ENCODE assay signal across 1 cellular context in the genomic region with DNA sequence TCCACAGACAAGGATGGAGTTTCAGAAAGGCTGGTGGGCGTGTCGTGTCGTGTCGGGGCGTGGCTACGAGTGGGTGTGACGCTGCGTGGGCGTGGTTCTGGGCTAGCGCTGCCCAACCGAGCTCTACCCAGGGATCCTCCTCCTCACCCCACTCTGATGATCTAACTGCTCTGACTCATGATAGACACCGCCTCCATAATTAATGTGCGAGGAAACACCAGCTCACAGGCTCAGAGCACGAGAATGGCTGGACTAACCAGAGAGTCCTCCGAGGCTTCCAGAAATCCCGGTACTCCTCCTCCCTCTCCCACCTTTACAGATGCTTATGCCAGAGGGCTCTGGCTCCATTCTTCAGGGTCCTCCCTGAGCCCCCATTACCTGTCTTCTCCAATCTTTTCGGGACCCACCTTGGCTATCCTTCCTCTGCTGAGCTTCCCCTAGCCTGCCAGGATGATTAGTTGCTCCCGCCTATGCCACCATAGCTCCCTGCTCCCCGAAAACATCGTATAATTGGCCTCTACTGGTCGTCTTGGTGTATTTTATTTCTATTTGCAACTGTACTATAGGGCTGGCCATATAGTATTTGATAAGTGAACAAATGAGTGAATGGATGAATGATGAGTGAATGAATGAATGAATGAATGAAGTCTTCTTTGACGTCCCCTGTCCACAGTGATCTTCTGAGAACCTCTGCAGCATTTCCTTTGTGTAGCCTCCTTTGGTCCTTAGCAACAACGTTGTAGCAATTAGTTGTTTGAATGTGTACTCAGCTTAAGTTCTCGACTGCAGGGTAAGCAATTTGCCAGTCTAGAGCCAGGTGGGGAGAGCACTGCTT.
TF ChIP-seq lines count a peak whose summit lies in the region.

No MANE protein-coding gene starts in this region.

TF ChIP-seq in HEK293, 187 proteins besides CTCF, POLR2A, EP300 and RAD21 (continued from another document and continues in another):
- TF ChIP-seq, protein P1, sequence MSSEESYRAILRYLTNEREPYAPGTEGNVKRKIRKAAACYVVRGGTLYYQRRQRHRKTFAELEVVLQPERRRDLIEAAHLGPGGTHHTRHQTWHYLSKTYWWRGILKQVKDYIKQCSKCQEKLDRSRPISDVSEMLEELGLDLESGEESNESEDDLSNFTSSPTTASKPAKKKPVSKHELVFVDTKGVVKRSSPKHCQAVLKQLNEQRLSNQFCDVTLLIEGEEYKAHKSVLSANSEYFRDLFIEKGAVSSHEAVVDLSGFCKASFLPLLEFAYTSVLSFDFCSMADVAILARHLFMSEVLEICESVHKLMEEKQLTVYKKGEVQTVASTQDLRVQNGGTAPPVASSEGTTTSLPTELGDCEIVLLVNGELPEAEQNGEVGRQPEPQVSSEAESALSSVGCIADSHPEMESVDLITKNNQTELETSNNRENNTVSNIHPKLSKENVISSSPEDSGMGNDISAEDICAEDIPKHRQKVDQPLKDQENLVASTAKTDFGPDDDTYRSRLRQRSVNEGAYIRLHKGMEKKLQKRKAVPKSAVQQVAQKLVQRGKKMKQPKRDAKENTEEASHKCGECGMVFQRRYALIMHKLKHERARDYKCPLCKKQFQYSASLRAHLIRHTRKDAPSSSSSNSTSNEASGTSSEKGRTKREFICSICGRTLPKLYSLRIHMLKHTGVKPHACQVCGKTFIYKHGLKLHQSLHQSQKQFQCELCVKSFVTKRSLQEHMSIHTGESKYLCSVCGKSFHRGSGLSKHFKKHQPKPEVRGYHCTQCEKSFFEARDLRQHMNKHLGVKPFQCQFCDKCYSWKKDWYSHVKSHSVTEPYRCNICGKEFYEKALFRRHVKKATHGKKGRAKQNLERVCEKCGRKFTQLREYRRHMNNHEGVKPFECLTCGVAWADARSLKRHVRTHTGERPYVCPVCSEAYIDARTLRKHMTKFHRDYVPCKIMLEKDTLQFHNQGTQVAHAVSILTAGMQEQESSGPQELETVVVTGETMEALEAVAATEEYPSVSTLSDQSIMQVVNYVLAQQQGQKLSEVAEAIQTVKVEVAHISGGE (tag by site-specific recombination; conservative IDR thresholded peaks at IDR 0.05; ENCODE audit: low read depth) = no peak
- TF ChIP-seq ZNF701 (tag by site-specific recombination; IDR thresholded peaks at IDR 0.05) (no peak), ZNF585B (tag by site-specific recombination; IDR thresholded peaks at IDR 0.05) (no peak), KLF9 (tag by site-specific recombination; IDR thresholded peaks at IDR 0.05; ENCODE audit: low read depth) (peak; percentile 100), MYNN (tag by site-specific recombination; IDR thresholded peaks at IDR 0.05; ENCODE audit: borderline replicate concordance) (no peak), ZIC2 (tag by site-specific recombination; IDR thresholded peaks at IDR 0.05) (peak; percentile 41; the same call in 1 of the 2 replicates), SP2 (tag by site-specific recombination; IDR thresholded peaks at IDR 0.05) (peak; percentile 77), REPIN1 (tag by site-specific recombination; IDR thresholded peaks at IDR 0.05; ENCODE audit: low read depth) (no peak), ZNF48 (tag by site-specific recombination; IDR thresholded peaks at IDR 0.05) (no peak), SETDB1 (IDR thresholded peaks at IDR 0.05; ENCODE audit: insufficient read length, low read length) (no peak), ZNF654 (tag by site-specific recombination; IDR thresholded peaks at IDR 0.05; ENCODE audit: low read depth) (no peak), ZNF133 (tag by site-specific recombination; IDR thresholded peaks at IDR 0.05) (peak; percentile 38; the same call in 1 of the 2 replicates), KLF1 (tag by site-specific recombination; IDR thresholded peaks at IDR 0.05) (peak; percentile 71), ZNF544 (tag by site-specific recombination; IDR thresholded peaks at IDR 0.05) (no peak), ZNF366 (tag by site-specific recombination; conservative IDR thresholded peaks at IDR 0.05) (no peak; the same call in 1 of the 2 replicates), ZNF211 (tag by site-specific recombination; IDR thresholded peaks at IDR 0.05; ENCODE audit: low read depth) (no peak), EGR2 (tag by site-specific recombination; IDR thresholded peaks at IDR 0.05; ENCODE audit: low read depth) (peak; percentile 97), ZNF768 (tag by site-specific recombination; IDR thresholded peaks at IDR 0.05) (no peak), FEZF1 (tag by site-specific recombination; IDR thresholded peaks at IDR 0.05) (no peak), TRIM28 (IDR thresholded peaks at IDR 0.05; ENCODE audit: borderline replicate concordance, low read length) (peak; percentile 47; the same call in 1 of the 2 replicates), ZNF792 (tag by site-specific recombination; IDR thresholded peaks at IDR 0.05) (no peak), YY1 (tag by site-specific recombination; IDR thresholded peaks at IDR 0.05) (no peak), ZEB2 (tag by site-specific recombination; IDR thresholded peaks at IDR 0.05) (peak; percentile 20; the same call in 1 of the 2 replicates), ZNF23 (tag by site-specific recombination; IDR thresholded peaks at IDR 0.05; ENCODE audit: borderline replicate concordance) (no peak), ZBTB20 (tag by site-specific recombination; IDR thresholded peaks at IDR 0.05) (no peak), GLIS1 (tag by site-specific recombination; IDR thresholded peaks at IDR 0.05) (peak; percentile 24; the same call in 1 of the 2 replicates)
- TF ChIP-seq, protein P2, sequence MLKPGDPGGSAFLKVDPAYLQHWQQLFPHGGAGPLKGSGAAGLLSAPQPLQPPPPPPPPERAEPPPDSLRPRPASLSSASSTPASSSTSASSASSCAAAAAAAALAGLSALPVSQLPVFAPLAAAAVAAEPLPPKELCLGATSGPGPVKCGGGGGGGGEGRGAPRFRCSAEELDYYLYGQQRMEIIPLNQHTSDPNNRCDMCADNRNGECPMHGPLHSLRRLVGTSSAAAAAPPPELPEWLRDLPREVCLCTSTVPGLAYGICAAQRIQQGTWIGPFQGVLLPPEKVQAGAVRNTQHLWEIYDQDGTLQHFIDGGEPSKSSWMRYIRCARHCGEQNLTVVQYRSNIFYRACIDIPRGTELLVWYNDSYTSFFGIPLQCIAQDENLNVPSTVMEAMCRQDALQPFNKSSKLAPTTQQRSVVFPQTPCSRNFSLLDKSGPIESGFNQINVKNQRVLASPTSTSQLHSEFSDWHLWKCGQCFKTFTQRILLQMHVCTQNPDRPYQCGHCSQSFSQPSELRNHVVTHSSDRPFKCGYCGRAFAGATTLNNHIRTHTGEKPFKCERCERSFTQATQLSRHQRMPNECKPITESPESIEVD (tag by site-specific recombination; IDR thresholded peaks at IDR 0.05) = no peak
- TF ChIP-seq, protein P3, sequence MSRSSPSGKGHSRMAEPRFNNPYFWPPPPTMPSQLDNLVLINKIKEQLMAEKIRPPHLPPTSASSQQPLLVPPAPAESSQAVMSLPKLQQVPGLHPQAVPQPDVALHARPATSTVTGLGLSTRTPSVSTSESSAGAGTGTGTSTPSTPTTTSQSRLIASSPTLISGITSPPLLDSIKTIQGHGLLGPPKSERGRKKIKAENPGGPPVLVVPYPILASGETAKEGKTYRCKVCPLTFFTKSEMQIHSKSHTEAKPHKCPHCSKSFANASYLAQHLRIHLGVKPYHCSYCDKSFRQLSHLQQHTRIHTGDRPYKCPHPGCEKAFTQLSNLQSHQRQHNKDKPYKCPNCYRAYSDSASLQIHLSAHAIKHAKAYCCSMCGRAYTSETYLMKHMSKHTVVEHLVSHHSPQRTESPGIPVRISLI (tag by site-specific recombination; IDR thresholded peaks at IDR 0.05) = no peak
- TF ChIP-seq, protein P4, sequence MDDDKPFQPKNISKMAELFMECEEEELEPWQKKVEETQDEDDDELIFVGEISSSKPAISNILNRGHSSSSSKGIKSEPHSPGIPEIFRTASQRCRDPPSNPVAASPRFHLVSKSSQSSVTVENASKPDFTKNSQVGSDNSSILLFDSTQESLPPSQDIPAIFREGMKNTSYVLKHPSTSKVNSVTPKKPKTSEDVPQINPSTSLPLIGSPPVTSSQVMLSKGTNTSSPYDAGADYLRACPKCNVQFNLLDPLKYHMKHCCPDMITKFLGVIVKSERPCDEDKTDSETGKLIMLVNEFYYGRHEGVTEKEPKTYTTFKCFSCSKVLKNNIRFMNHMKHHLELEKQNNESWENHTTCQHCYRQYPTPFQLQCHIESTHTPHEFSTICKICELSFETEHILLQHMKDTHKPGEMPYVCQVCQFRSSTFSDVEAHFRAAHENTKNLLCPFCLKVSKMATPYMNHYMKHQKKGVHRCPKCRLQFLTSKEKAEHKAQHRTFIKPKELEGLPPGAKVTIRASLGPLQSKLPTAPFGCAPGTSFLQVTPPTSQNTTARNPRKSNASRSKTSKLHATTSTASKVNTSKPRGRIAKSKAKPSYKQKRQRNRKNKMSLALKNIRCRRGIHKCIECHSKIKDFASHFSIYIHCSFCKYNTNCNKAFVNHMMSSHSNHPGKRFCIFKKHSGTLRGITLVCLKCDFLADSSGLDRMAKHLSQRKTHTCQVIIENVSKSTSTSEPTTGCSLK (tag by site-specific recombination; IDR thresholded peaks at IDR 0.05) = no peak
- TF ChIP-seq, protein P5, sequence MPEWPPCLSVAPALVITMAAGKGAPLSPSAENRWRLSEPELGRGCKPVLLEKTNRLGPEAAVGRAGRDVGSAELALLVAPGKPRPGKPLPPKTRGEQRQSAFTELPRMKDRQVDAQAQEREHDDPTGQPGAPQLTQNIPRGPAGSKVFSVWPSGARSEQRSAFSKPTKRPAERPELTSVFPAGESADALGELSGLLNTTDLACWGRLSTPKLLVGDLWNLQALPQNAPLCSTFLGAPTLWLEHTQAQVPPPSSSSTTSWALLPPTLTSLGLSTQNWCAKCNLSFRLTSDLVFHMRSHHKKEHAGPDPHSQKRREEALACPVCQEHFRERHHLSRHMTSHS (tag by site-specific recombination; IDR thresholded peaks at IDR 0.05) = no peak
- TF ChIP-seq, protein P6, sequence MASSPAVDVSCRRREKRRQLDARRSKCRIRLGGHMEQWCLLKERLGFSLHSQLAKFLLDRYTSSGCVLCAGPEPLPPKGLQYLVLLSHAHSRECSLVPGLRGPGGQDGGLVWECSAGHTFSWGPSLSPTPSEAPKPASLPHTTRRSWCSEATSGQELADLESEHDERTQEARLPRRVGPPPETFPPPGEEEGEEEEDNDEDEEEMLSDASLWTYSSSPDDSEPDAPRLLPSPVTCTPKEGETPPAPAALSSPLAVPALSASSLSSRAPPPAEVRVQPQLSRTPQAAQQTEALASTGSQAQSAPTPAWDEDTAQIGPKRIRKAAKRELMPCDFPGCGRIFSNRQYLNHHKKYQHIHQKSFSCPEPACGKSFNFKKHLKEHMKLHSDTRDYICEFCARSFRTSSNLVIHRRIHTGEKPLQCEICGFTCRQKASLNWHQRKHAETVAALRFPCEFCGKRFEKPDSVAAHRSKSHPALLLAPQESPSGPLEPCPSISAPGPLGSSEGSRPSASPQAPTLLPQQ (tag by site-specific recombination; IDR thresholded peaks at IDR 0.05) = peak; percentile 54; the same call in 1 of the 2 replicates
- TF ChIP-seq, protein P7, sequence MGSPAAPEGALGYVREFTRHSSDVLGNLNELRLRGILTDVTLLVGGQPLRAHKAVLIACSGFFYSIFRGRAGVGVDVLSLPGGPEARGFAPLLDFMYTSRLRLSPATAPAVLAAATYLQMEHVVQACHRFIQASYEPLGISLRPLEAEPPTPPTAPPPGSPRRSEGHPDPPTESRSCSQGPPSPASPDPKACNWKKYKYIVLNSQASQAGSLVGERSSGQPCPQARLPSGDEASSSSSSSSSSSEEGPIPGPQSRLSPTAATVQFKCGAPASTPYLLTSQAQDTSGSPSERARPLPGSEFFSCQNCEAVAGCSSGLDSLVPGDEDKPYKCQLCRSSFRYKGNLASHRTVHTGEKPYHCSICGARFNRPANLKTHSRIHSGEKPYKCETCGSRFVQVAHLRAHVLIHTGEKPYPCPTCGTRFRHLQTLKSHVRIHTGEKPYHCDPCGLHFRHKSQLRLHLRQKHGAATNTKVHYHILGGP (tag by site-specific recombination; IDR thresholded peaks at IDR 0.05) = no peak
- TF ChIP-seq, protein P8, sequence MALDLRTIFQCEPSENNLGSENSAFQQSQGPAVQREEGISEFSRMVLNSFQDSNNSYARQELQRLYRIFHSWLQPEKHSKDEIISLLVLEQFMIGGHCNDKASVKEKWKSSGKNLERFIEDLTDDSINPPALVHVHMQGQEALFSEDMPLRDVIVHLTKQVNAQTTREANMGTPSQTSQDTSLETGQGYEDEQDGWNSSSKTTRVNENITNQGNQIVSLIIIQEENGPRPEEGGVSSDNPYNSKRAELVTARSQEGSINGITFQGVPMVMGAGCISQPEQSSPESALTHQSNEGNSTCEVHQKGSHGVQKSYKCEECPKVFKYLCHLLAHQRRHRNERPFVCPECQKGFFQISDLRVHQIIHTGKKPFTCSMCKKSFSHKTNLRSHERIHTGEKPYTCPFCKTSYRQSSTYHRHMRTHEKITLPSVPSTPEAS (tag by site-specific recombination; IDR thresholded peaks at IDR 0.05) = no peak
- TF ChIP-seq, protein P9, sequence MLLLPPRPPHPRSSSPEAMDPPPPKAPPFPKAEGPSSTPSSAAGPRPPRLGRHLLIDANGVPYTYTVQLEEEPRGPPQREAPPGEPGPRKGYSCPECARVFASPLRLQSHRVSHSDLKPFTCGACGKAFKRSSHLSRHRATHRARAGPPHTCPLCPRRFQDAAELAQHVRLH (tag by site-specific recombination; IDR thresholded peaks at IDR 0.05) = no peak
- TF ChIP-seq, protein P10, sequence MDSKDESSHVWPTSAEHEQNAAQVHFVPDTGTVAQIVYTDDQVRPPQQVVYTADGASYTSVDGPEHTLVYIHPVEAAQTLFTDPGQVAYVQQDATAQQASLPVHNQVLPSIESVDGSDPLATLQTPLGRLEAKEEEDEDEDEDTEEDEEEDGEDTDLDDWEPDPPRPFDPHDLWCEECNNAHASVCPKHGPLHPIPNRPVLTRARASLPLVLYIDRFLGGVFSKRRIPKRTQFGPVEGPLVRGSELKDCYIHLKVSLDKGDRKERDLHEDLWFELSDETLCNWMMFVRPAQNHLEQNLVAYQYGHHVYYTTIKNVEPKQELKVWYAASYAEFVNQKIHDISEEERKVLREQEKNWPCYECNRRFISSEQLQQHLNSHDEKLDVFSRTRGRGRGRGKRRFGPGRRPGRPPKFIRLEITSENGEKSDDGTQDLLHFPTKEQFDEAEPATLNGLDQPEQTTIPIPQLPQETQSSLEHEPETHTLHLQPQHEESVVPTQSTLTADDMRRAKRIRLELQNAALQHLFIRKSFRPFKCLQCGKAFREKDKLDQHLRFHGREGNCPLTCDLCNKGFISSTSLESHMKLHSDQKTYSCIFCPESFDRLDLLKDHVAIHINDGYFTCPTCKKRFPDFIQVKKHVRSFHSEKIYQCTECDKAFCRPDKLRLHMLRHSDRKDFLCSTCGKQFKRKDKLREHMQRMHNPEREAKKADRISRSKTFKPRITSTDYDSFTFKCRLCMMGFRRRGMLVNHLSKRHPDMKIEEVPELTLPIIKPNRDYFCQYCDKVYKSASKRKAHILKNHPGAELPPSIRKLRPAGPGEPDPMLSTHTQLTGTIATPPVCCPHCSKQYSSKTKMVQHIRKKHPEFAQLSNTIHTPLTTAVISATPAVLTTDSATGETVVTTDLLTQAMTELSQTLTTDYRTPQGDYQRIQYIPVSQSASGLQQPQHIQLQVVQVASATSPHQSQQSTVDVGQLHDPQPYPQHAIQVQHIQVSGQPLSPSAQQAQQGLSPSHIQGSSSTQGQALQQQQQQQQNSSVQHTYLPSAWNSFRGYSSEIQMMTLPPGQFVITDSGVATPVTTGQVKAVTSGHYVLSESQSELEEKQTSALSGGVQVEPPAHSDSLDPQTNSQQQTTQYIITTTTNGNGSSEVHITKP (tag by site-specific recombination; IDR thresholded peaks at IDR 0.05) = peak; percentile 86
